29 cellular contexts compared by ENCODE assay signal in the genomic region with DNA sequence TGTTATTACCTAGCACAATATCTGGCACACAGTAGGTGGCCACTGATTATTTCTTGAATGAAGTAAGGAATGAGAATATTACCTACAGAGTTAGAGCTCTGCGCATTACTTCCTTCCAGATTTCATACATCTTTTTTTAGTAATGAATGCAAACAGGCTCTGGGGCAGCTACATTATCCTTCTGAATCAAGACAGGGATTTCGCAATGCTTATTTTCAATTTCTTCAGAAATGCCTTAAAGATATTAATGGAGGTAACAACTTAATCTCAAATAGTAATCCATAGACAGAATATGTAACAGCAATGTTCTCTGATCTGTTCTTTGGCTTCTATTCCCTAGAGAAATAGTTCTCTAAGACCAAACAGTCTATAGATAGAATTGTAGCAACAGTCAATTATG. TPM values are rescaled to one million over a fixed set of nuclear protein-coding genes. Genes with fewer than 3 reads are reported as not detected.
"Had no signal": no experiment of that assay in that cellular context is flagged by ENCODE, and none has a peak within 500 bp of the region (broad histone marks: within the 10 kb centered on the region; RNA-seq: fewer than 3 reads in every experiment).

No MANE protein-coding gene starts in this region.

- H3K4me2 ChIP-seq: neural progenitor cell had no signal

- H3K9ac ChIP-seq: neural progenitor cell had no signal

- H2AFZ ChIP-seq: neural progenitor cell had no signal

- H3K4me3 ChIP-seq: left ventricle myocardium inferior, lung, neural progenitor cell, ovary, right atrium auricular region, sigmoid colon, spleen, suprapubic skin, thoracic aorta, tibial artery, upper lobe of right lung had no signal

- H3K36me3 Mint-ChIP-seq: stimulated activated effector memory CD8-positive, alpha-beta T cell treated with anti-CD3 and anti-CD28 coated beads, Interleukin-12 subunit alpha, Interleukin-12 subunit beta, amount 100 ng/mL, for 72 hours had no signal

- H3K9me3 ChIP-seq: neutrophil, suprapubic skin, thoracic aorta, upper lobe of right lung had no signal

- H3K27ac ChIP-seq: left ventricle myocardium inferior, neural progenitor cell, neutrophil, ovary, right atrium auricular region, sigmoid colon, spleen, suprapubic skin, thoracic aorta, tibial artery, upper lobe of right lung had no signal

- H3K36me3 ChIP-seq: left ventricle myocardium inferior, neural progenitor cell, neutrophil, ovary, right atrium auricular region, sigmoid colon, spleen, suprapubic skin, thoracic aorta, tibial artery, upper lobe of right lung had no signal

- DNase-seq: hypothalamus; immature natural killer cell; islet precursor cell; left ventricle myocardium inferior; mesendoderm; naive B cell; natural killer cell; nephron progenitor cell; occipital lobe; ovary; sigmoid colon; small intestine; spleen; stimulated activated CD4-positive, alpha-beta T cell treated with anti-CD3 and anti-CD28 coated beads, Interleukin-4, amount 100 ng/mL, for 24 hours; stimulated activated naive CD4-positive, alpha-beta T cell; tibial artery; trophoblast cell; upper lobe of right lung had no signal

- FAIRE-seq: small intestine, urothelium cell line had no signal

- H3K4me3 Mint-ChIP-seq: immature natural killer cell; mesothelial cell of epicardium; naive B cell; natural killer cell; nephron progenitor cell; neural progenitor cell; stimulated activated effector memory CD8-positive, alpha-beta T cell treated with anti-CD3 and anti-CD28 coated beads, Interleukin-12 subunit alpha, Interleukin-12 subunit beta, amount 100 ng/mL, for 72 hours; stimulated activated naive CD8-positive, alpha-beta T cell treated with anti-CD3 and anti-CD28 coated beads, Interleukin-15, Interleukin-2, amounts not matched to agents 100 ng/mL and 50 ng/mL, for 24 hours had no signal

- H3K27ac Mint-ChIP-seq: immature natural killer cell; mesothelial cell of epicardium; naive B cell; natural killer cell; nephron progenitor cell; neural progenitor cell; progenitor cell of endocrine pancreas; stimulated activated effector memory CD8-positive, alpha-beta T cell treated with anti-CD3 and anti-CD28 coated beads, Interleukin-12 subunit alpha, Interleukin-12 subunit beta, amount 100 ng/mL, for 72 hours; stimulated activated naive CD8-positive, alpha-beta T cell treated with anti-CD3 and anti-CD28 coated beads, Interleukin-15, Interleukin-2, amounts not matched to agents 100 ng/mL and 50 ng/mL, for 24 hours had no signal

- H3K27me3 ChIP-seq: ovary had no signal

- ATAC-seq: natural killer cell; stimulated activated effector memory CD8-positive, alpha-beta T cell treated with anti-CD3 and anti-CD28 coated beads, Interleukin-12 subunit alpha, Interleukin-12 subunit beta, amount 100 ng/mL, for 72 hours; upper lobe of right lung had no signal

RNA-seq across cellular contexts. Expression of a gene that starts 32.6 kb away (rescaled TPM):
- total RNA-seq: occipital lobe, progenitor cell of endocrine pancreas had no signal

RNA-seq across cellular contexts. Expression of a gene that starts 33.0 kb away (rescaled TPM):
- total RNA-seq: progenitor cell of endocrine pancreas, right atrium auricular region, thoracic aorta had no signal
